ENCODE assay signal across 23 cellular contexts in genomic region chr12:24535334-24536019, GRCh38.
DNase-seq lines count a peak whose midpoint lies in the region; ATAC-seq, FAIRE-seq and TF ChIP-seq lines count a peak whose summit lies in the region.
"Had no signal": no experiment of that assay in that cellular context is flagged by ENCODE, and none has a peak within 500 bp of the region (broad histone marks: within the 10 kb centered on the region; RNA-seq: fewer than 3 reads in every experiment).

No MANE protein-coding gene starts in this region.

- BruUV-seq in HepG2 (replicated peaks; lab: Mats Ljungman, UMichigan) (no TSS peak), PC-9 (replicated peaks; lab: Mats Ljungman, UMichigan) (no TSS peak)

- H2AFZ ChIP-seq in HepG2 (ENCODE audit: low read length) (no peak overlapping the region), hepatocyte (peak overlapping the region; percentile 10), PC-9 (no peak overlapping the region)

- no peak for TF ChIP-seq CTCF in liver (IDR thresholded peaks at IDR 0.05; ENCODE audit: low read depth, low read length, missing input control)
- no peak for TF ChIP-seq CTCF in HepG2 (CRISPR knock-in tag; IDR thresholded peaks at IDR 0.05)
- no peak for TF ChIP-seq CTCF in hepatocyte (IDR thresholded peaks at IDR 0.05; ENCODE audit: poor library complexity)
- TF ChIP-seq CTCF in stomach (IDR thresholded peaks at IDR 0.05), result no peak
- no peak for TF ChIP-seq CTCF in PC-9 (conservative IDR thresholded peaks at IDR 0.05)

- no peaks in the 10 kb centered on the region for H3K79me2 ChIP-seq in HepG2 (ENCODE audit: insufficient read depth, low read length)
- peaks cover 25% of the 10 kb centered on the region for H3K79me2 ChIP-seq in hepatocyte
- no peaks in the 10 kb centered on the region for H3K79me2 ChIP-seq in PC-9 (ENCODE audit: low read depth)

- no peak overlapping the region for H3K27ac Mint-ChIP-seq in activated CD4-positive, alpha-beta T cell treated with anti-CD3 and anti-CD28 coated beads for 36 hours
- H3K27ac Mint-ChIP-seq: activated naive CD8-positive, alpha-beta T cell treated with anti-CD3 and anti-CD28 coated beads for 36 hours; CD14-positive monocyte; nephron progenitor cell had no signal

- H3K4me3 Mint-ChIP-seq in activated CD4-positive, alpha-beta T cell treated with anti-CD3 and anti-CD28 coated beads for 36 hours, result no peak overlapping the region
- H3K4me3 Mint-ChIP-seq: activated naive CD8-positive, alpha-beta T cell treated with anti-CD3 and anti-CD28 coated beads for 36 hours; CD14-positive monocyte; nephron progenitor cell had no signal

- no peaks in the 10 kb centered on the region for H3K9me3 ChIP-seq in liver (ENCODE audit: control insufficient read depth in 4 of 4, low read length in 3 of 4)
- H3K9me3 ChIP-seq in HepG2 (ENCODE audit: low read length), result no peaks in the 10 kb centered on the region
- no peaks in the 10 kb centered on the region for H3K9me3 ChIP-seq in hepatocyte (ENCODE audit: low read depth)
- H3K9me3 ChIP-seq in stomach, result no peaks in the 10 kb centered on the region
- no peaks in the 10 kb centered on the region for H3K9me3 ChIP-seq in PC-9 (ENCODE audit: insufficient read depth, low read depth)
- H3K9me3 ChIP-seq: A549, SJSA1 had no signal

- intact Hi-C loops in HepG2 (cut with micrococcal nuclease; ENCODE audit: unreplicated experiment) (no loop called here), stomach (cut with DNase I; ENCODE audit: low total_unique reads) (no loop called here), PC-9 (cut with micrococcal nuclease; ENCODE audit: unreplicated experiment) (no loop called here)
- intact Hi-C loops in activated CD4-positive, alpha-beta T cell treated with anti-CD3 and anti-CD28 coated beads for 36 hours (cut with DNase I, micrococcal nuclease), result no loop called here

- no peaks in the 10 kb centered on the region for H3K36me3 Mint-ChIP-seq in activated CD4-positive, alpha-beta T cell treated with anti-CD3 and anti-CD28 coated beads for 36 hours (ENCODE audit: low read depth)
- H3K36me3 Mint-ChIP-seq: activated naive CD8-positive, alpha-beta T cell treated with anti-CD3 and anti-CD28 coated beads for 36 hours; CD14-positive monocyte had no signal

- in situ Hi-C loops in HepG2 (cut with HindIII; ENCODE audit: extremely low pct_ligation_motif_present, low pct_unique_long_range_greater_than_20kb), result no loop called here

- WGBS in liver, result 18% methylated on average over 6 of the region's 6 CpGs
- 19% methylated on average over 6 of the region's 6 CpGs for WGBS in HepG2 (ENCODE audit: low lambda C conversion rate)
- WGBS in hepatocyte (ENCODE audit: low lambda C conversion rate, missing lambda C conversion rate), result 58% methylated on average over 6 of the region's 6 CpGs
- 43 to 52% (median 45%) methylated on average over 6 of the region's 6 CpGs for WGBS in stomach, 5 donors

- no peaks in the 10 kb centered on the region for H3K9me3 Mint-ChIP-seq in activated CD4-positive, alpha-beta T cell treated with anti-CD3 and anti-CD28 coated beads for 36 hours (ENCODE audit: low read depth)
- H3K9me3 Mint-ChIP-seq: activated naive CD8-positive, alpha-beta T cell treated with anti-CD3 and anti-CD28 coated beads for 36 hours; nephron progenitor cell had no signal

- H4K20me1 ChIP-seq in HepG2 (ENCODE audit: insufficient read depth, low read length) (no peaks in the 10 kb centered on the region), hepatocyte (ENCODE audit: insufficient read depth, poor library complexity, severe bottlenecking) (no peaks in the 10 kb centered on the region), PC-9 (ENCODE audit: insufficient read depth) (no peaks in the 10 kb centered on the region)

- FAIRE-seq in HepG2 (lab: Jason Lieb, UNC), result no peak
- FAIRE-seq: A549, GM12891, HTR-8/SVneo had no signal

- H3K27me3 Mint-ChIP-seq in activated CD4-positive, alpha-beta T cell treated with anti-CD3 and anti-CD28 coated beads for 36 hours, result peaks cover 2% of the 10 kb centered on the region
- H3K27me3 Mint-ChIP-seq: activated naive CD8-positive, alpha-beta T cell treated with anti-CD3 and anti-CD28 coated beads for 36 hours had no signal

- CTCF ChIA-PET in HepG2 (lab: Yijun Ruan, JAX; ENCODE audit: low intra/inter-chr PET ratio, low total read pairs) (no interaction called here), PC-9 (lab: Charles Lee) (no interaction called here)
- CTCF ChIA-PET in activated CD4-positive, alpha-beta T cell treated with anti-CD3 and anti-CD28 coated beads for 36 hours (lab: Charles Lee), result interaction anchor here (1.0 kb wide), 1 partner anchor 11 kb away, joined by 3 read pairs; no protein-coding TSS in a partner anchor

- TF ChIP-seq RAD21 in liver (IDR thresholded peaks at IDR 0.05) (no peak), HepG2 (CRISPR knock-in tag; IDR thresholded peaks at IDR 0.05) (no peak)

- DNase-seq in HepG2 (ENCODE audit: low spot score), result no peak
- DNase-seq in hepatocyte (ENCODE audit: low spot score), result no peak
- DNase-seq in stomach, result no peak
- DNase-seq in activated CD4-positive, alpha-beta T cell treated with anti-CD3 and anti-CD28 coated beads for 36 hours, result no peak
- DNase-seq in cortex of kidney (lab: John Stamatoyannopoulos, UW), result no peak
- DNase-seq in PC-9, result no peak
- DNase-seq: activated CD8-positive, alpha-beta memory T cell treated with anti-CD3 and anti-CD28 coated beads for 24 hours; activated naive CD8-positive, alpha-beta T cell treated with anti-CD3 and anti-CD28 coated beads for 36 hours; brain microvascular endothelial cell; GF-D8; NCI-H1417; nephron progenitor cell; stimulated activated naive CD8-positive, alpha-beta T cell treated with anti-CD3 and anti-CD28 coated beads, Interleukin-15, Interleukin-2, amounts not matched to agents 100 U/mL and 50 U/mL, for 24 hours; T-helper 2 cell; WERI-Rb-1 had no signal

- H3K36me3 ChIP-seq in liver (ENCODE audit: control insufficient read depth in 4 of 4, insufficient read depth in 3 of 4, low read depth in 1 of 4, low read length in 3 of 4) (no peaks in the 10 kb centered on the region), HepG2 (replicated peaks in 1 of 2; ENCODE audit: control insufficient read depth in 1 of 2, insufficient read depth in 2 of 2, low read length in 2 of 2) (no peaks in the 10 kb centered on the region), hepatocyte (replicated peaks; ENCODE audit: insufficient read depth, low read depth) (no peaks in the 10 kb centered on the region), stomach (no peaks in the 10 kb centered on the region), PC-9 (ENCODE audit: low read depth) (no peaks in the 10 kb centered on the region)
- H3K36me3 ChIP-seq: brain microvascular endothelial cell, SJSA1, WERI-Rb-1 had no signal

- TF ChIP-seq EP300 in HepG2 (IDR thresholded peaks at IDR 0.05; ENCODE audit: low read depth in 2 of 2, low read length in 2 of 2), result no peak
- TF ChIP-seq EP300 in HepG2 (CRISPR knock-in tag; IDR thresholded peaks at IDR 0.05; ENCODE audit: borderline replicate concordance), result no peak
- TF ChIP-seq EP300 in stomach (IDR thresholded peaks at IDR 0.05), result no peak

- no peaks in the 10 kb centered on the region for H3F3A ChIP-seq in PC-9 (ENCODE audit: insufficient read depth, low read depth)

- ATAC-seq in HepG2 (no peak), HG03045 (IDR thresholded peaks at IDR 0.05; ENCODE audit: unreplicated experiment) (no peak)
- ATAC-seq in activated CD4-positive, alpha-beta T cell treated with anti-CD3 and anti-CD28 coated beads for 36 hours, result no peak
- ATAC-seq: A549; HCT116; stimulated activated naive CD8-positive, alpha-beta T cell treated with anti-CD3 and anti-CD28 coated beads, Interleukin-15, Interleukin-2, amounts not matched to agents 100 U/mL and 50 U/mL, for 24 hours had no signal

- H3K4me2 ChIP-seq in HepG2 (ENCODE audit: low read depth, low read length) (no peak overlapping the region), hepatocyte (peak overlapping the region; percentile 63), PC-9 (no peak overlapping the region)
- H3K4me2 ChIP-seq: A549 had no signal

- H3K4me1 ChIP-seq in liver (ENCODE audit: control insufficient read depth in 4 of 4, insufficient read depth in 4 of 4, low read length in 3 of 4), result peaks cover 5 to 59% (median 40%) of the 10 kb centered on the region in 4 donors
- H3K4me1 ChIP-seq in HepG2 (ENCODE audit: insufficient read depth, low read length), result no peaks in the 10 kb centered on the region
- H3K4me1 ChIP-seq in hepatocyte (ENCODE audit: insufficient read depth), result peaks cover 14% of the 10 kb centered on the region
- peaks cover 0 to 32% (median 22%) of the 10 kb centered on the region in 4 donors for H3K4me1 ChIP-seq in stomach
- no peaks in the 10 kb centered on the region for H3K4me1 ChIP-seq in PC-9 (replicated peaks; ENCODE audit: insufficient read depth)
- H3K4me1 ChIP-seq: A549 had no signal

- POLR2A ChIA-PET in HepG2 (lab: Yijun Ruan, JAX), result no interaction called here
- POLR2A ChIA-PET in activated CD4-positive, alpha-beta T cell treated with anti-CD3 and anti-CD28 coated beads for 36 hours (lab: Charles Lee), result no interaction called here
- POLR2A ChIA-PET in PC-9 (lab: Charles Lee; ENCODE audit: unreplicated experiment), result no interaction called here

- no peaks in the 10 kb centered on the region for H3K4me1 Mint-ChIP-seq in activated CD4-positive, alpha-beta T cell treated with anti-CD3 and anti-CD28 coated beads for 36 hours
- H3K4me1 Mint-ChIP-seq: activated naive CD8-positive, alpha-beta T cell treated with anti-CD3 and anti-CD28 coated beads for 36 hours; CD14-positive monocyte had no signal

- H3K4me3 ChIP-seq in liver (ENCODE audit: low read depth in 1 of 3, low read length in 3 of 3) (no peak overlapping the region), HepG2 (replicated peaks in 1 of 3; ENCODE audit: insufficient read depth in 1 of 3, low read depth in 2 of 3, low read length in 3 of 3) (no peak overlapping the region), hepatocyte (no peak overlapping the region), stomach (peak overlapping the region in 1 of 4 donors; percentile 1), PC-9 (no peak overlapping the region)
- H3K4me3 ChIP-seq: A549, SJSA1 had no signal

- H3K27ac ChIP-seq in liver (ENCODE audit: low read depth in 1 of 2, low read length in 2 of 2) (peak overlapping the region; percentile 60 to 81), HepG2 (ENCODE audit: extremely low read length, insufficient read depth, low read length) (no peak overlapping the region), hepatocyte (peak overlapping the region; percentile 73), stomach (peak overlapping the region in 4 of 5 donors; percentile 35 to 71 (median 59)), PC-9 (no peak overlapping the region)
- H3K27ac ChIP-seq: A549, brain microvascular endothelial cell, SJSA1, WERI-Rb-1 had no signal

- no peak overlapping the region for H3K9ac ChIP-seq in liver (ENCODE audit: low read depth in 1 of 2, low read length in 2 of 2)
- H3K9ac ChIP-seq in HepG2 (ENCODE audit: insufficient read depth, low read depth, low read length), result no peak overlapping the region

- H3K9me2 ChIP-seq in hepatocyte (replicated peaks; ENCODE audit: insufficient read depth) (no peaks in the 10 kb centered on the region), PC-9 (ENCODE audit: insufficient read depth) (no peaks in the 10 kb centered on the region)

- H3K27me3 ChIP-seq in liver (ENCODE audit: control insufficient read depth in 4 of 4, insufficient read depth in 4 of 4, low read length in 3 of 4), result no peaks in the 10 kb centered on the region
- no peaks in the 10 kb centered on the region for H3K27me3 ChIP-seq in HepG2 (ENCODE audit: control insufficient read depth in 1 of 2, insufficient read depth in 2 of 2, low read length in 2 of 2)
- no peaks in the 10 kb centered on the region for H3K27me3 ChIP-seq in hepatocyte
- no peaks in the 10 kb centered on the region for H3K27me3 ChIP-seq in stomach
- H3K27me3 ChIP-seq in PC-9 (ENCODE audit: insufficient read depth, low read depth), result peaks cover 48% of the 10 kb centered on the region
- H3K27me3 ChIP-seq: brain microvascular endothelial cell, SJSA1 had no signal

- no peak for TF ChIP-seq POLR2A in HepG2 (IDR thresholded peaks at IDR 0.05; ENCODE audit: insufficient read depth in 1 of 2, low read depth in 2 of 2, low read length in 2 of 2)
- no peak for TF ChIP-seq POLR2A in stomach (IDR thresholded peaks at IDR 0.05)

Comparison
In these comparisons a context has a peak if more than half of its experiments do, and no peak if none do; other contexts are left out.
1. H3K27ac ChIP-seq: peak in liver (2 of 2), hepatocyte (single experiment) and stomach (4 of 5); none in HepG2 (single experiment) and PC-9 (single experiment).